ENCODE assay signal across 1 cellular context in the genomic region with DNA sequence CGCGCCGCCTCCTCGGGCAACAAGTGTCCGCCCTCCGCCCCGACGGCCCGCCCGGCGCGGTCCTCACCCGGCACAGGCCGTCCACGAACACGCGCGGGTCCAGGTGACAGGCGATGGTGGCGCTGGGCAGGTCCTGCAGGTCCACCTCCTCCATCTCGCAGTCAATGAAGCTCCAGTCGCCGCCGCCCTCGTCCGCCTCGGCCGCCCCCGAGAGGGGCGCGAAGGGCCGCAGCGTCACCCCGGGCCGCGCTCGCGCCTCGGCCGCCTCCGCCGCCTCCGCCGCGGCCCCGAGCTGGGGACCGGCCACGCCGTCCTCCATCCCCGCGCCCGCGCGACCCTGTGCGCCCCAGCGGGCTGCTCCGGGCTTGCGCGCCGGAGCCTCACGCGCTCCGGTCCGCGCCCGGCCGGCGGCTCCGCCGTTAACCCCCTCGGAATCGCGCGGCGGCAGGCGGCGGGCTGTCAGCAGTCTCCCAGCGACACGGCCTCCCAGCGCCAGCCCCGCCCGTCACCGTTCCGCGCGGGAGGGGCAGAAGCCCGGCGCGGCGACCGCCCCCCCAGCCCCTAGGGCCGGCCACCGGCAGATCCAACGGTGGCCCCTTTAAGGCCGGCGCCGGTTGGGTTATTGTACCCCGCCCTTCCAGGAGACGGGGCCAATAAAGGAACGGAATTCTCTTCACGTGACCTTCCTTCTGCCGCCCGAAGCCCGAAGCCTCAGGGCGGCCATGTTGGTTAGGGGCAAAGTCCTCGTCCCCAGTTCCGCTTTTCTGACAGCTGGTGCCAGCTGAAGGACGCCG.
TF ChIP-seq lines count a peak whose summit lies in the region.

RCAN1 (minus strand) TSS at position 421 of the 794 bp plus-strand sequence; CDS start at position 319, 102 bp downstream.

TF ChIP-seq in K562, 482 proteins besides CTCF, POLR2A, EP300 and RAD21 (continued from another document and continues in another):
- TF ChIP-seq ETS1 (conservative IDR thresholded peaks at IDR 0.05; ENCODE audit: control insufficient read depth, low read depth, low read length) (peak; percentile 86), DIDO1 (tag; IDR thresholded peaks at IDR 0.05; ENCODE audit: low read depth) (peak; percentile 71; the same call in 1 of the 2 replicates), TGIF2 (CRISPR knock-in tag; IDR thresholded peaks at IDR 0.05) (peak; percentile 99), EWSR1 (IDR thresholded peaks at IDR 0.05; ENCODE audit: borderline replicate concordance, low read depth, partially characterized antibody) (no peak), BCOR (IDR thresholded peaks at IDR 0.05) (peak; percentile 26; the same call in 1 of the 2 replicates), POLR2G (IDR thresholded peaks at IDR 0.05; ENCODE audit: low read depth, low read length) (peak; percentile 78), KLF1 (tag; IDR thresholded peaks at IDR 0.05) (peak; percentile 89; the same call in 1 of the 2 replicates), SP2 (IDR thresholded peaks at IDR 0.05; ENCODE audit: extremely low read depth, low read depth, low read length, poor library complexity, severe bottlenecking) (peak; percentile 13), ZNF311 (CRISPR knock-in tag; IDR thresholded peaks at IDR 0.05) (no peak), XRCC3 (IDR thresholded peaks at IDR 0.05) (no peak), GABPA (tag; conservative IDR thresholded peaks at IDR 0.05; ENCODE audit: low read depth) (peak; percentile 83), ZKSCAN8 (CRISPR knock-in tag; IDR thresholded peaks at IDR 0.05) (no peak), ELF4 (CRISPR knock-in tag; IDR thresholded peaks at IDR 0.05) (0 out of 2 replicates have a peak, but pooled peaks have one; percentile 31), PHB (CRISPR knock-in tag; IDR thresholded peaks at IDR 0.05) (no peak), MGA (IDR thresholded peaks at IDR 0.05) (no peak; the same call in 1 of the 2 replicates), KDM5B (IDR thresholded peaks at IDR 0.05; ENCODE audit: insufficient replicate concordance, low read depth, low read length) (peak; percentile 46), NEUROD1 (IDR thresholded peaks at IDR 0.05; ENCODE audit: borderline replicate concordance, low read depth, low read length, partially characterized antibody) (peak; percentile 96), SMAD1 (IDR thresholded peaks at IDR 0.05; ENCODE audit: low read depth, low read length, partially characterized antibody) (no peak), GATAD2A (IDR thresholded peaks at IDR 0.05) (no peak), TFAP4 (CRISPR knock-in tag; IDR thresholded peaks at IDR 0.05; ENCODE audit: borderline replicate concordance) (peak; percentile 100), ELF2 (CRISPR knock-in tag; IDR thresholded peaks at IDR 0.05) (peak; percentile 99), MTA3 (IDR thresholded peaks at IDR 0.05; ENCODE audit: borderline replicate concordance) (peak; percentile 78; the same call in 1 of the 2 replicates), RBBP5 (IDR thresholded peaks at IDR 0.05; ENCODE audit: borderline replicate concordance, insufficient read depth, low read length, poor library complexity, severe bottlenecking) (peak; percentile 79), MAZ (CRISPR knock-in tag; conservative IDR thresholded peaks at IDR 0.05 in 1 of 2, IDR thresholded peaks at IDR 0.05 in 1 of 2) (peak; percentile 99), ATF1 (CRISPR knock-in tag; IDR thresholded peaks at IDR 0.05) (no peak), ATF1 (tag; IDR thresholded peaks at IDR 0.05) (peak; percentile 87), RB1 (IDR thresholded peaks at IDR 0.05; ENCODE audit: low read depth) (peak; percentile 86; the same call in 1 of the 2 replicates)
- TF ChIP-seq, protein P1, sequence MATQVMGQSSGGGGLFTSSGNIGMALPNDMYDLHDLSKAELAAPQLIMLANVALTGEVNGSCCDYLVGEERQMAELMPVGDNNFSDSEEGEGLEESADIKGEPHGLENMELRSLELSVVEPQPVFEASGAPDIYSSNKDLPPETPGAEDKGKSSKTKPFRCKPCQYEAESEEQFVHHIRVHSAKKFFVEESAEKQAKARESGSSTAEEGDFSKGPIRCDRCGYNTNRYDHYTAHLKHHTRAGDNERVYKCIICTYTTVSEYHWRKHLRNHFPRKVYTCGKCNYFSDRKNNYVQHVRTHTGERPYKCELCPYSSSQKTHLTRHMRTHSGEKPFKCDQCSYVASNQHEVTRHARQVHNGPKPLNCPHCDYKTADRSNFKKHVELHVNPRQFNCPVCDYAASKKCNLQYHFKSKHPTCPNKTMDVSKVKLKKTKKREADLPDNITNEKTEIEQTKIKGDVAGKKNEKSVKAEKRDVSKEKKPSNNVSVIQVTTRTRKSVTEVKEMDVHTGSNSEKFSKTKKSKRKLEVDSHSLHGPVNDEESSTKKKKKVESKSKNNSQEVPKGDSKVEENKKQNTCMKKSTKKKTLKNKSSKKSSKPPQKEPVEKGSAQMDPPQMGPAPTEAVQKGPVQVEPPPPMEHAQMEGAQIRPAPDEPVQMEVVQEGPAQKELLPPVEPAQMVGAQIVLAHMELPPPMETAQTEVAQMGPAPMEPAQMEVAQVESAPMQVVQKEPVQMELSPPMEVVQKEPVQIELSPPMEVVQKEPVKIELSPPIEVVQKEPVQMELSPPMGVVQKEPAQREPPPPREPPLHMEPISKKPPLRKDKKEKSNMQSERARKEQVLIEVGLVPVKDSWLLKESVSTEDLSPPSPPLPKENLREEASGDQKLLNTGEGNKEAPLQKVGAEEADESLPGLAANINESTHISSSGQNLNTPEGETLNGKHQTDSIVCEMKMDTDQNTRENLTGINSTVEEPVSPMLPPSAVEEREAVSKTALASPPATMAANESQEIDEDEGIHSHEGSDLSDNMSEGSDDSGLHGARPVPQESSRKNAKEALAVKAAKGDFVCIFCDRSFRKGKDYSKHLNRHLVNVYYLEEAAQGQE (CRISPR knock-in tag; IDR thresholded peaks at IDR 0.05; ENCODE audit: low read depth), result no peak
- TF ChIP-seq, protein P2, sequence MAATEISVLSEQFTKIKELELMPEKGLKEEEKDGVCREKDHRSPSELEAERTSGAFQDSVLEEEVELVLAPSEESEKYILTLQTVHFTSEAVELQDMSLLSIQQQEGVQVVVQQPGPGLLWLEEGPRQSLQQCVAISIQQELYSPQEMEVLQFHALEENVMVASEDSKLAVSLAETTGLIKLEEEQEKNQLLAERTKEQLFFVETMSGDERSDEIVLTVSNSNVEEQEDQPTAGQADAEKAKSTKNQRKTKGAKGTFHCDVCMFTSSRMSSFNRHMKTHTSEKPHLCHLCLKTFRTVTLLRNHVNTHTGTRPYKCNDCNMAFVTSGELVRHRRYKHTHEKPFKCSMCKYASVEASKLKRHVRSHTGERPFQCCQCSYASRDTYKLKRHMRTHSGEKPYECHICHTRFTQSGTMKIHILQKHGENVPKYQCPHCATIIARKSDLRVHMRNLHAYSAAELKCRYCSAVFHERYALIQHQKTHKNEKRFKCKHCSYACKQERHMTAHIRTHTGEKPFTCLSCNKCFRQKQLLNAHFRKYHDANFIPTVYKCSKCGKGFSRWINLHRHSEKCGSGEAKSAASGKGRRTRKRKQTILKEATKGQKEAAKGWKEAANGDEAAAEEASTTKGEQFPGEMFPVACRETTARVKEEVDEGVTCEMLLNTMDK (IDR thresholded peaks at IDR 0.05; ENCODE audit: borderline replicate concordance, insufficient read depth, low read depth, low read length, poor library complexity, severe bottlenecking), result peak; percentile 38
- TF ChIP-seq, protein P3, sequence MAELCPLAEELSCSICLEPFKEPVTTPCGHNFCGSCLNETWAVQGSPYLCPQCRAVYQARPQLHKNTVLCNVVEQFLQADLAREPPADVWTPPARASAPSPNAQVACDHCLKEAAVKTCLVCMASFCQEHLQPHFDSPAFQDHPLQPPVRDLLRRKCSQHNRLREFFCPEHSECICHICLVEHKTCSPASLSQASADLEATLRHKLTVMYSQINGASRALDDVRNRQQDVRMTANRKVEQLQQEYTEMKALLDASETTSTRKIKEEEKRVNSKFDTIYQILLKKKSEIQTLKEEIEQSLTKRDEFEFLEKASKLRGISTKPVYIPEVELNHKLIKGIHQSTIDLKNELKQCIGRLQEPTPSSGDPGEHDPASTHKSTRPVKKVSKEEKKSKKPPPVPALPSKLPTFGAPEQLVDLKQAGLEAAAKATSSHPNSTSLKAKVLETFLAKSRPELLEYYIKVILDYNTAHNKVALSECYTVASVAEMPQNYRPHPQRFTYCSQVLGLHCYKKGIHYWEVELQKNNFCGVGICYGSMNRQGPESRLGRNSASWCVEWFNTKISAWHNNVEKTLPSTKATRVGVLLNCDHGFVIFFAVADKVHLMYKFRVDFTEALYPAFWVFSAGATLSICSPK (IDR thresholded peaks at IDR 0.05; ENCODE audit: borderline replicate concordance), result no peak
- TF ChIP-seq, protein P4, sequence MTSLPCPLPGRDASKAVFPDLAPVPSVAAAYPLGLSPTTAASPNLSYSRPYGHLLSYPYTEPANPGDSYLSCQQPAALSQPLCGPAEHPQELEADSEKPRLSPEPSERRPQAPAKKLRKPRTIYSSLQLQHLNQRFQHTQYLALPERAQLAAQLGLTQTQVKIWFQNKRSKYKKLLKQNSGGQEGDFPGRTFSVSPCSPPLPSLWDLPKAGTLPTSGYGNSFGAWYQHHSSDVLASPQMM (CRISPR knock-in tag; IDR thresholded peaks at IDR 0.05), result no peak
